9 cellular contexts compared by ENCODE assay signal in genomic region chr18:54805571-54806334, GRCh38. TPM values are rescaled to one million over a fixed set of nuclear protein-coding genes. Genes with fewer than 3 reads are reported as not detected.
DNase-seq lines count a peak whose midpoint lies in the region; ATAC-seq and TF ChIP-seq lines count a peak whose summit lies in the region.
"Had no signal": no experiment of that assay in that cellular context is flagged by ENCODE, and none has a peak within 500 bp of the region (broad histone marks: within the 10 kb centered on the region; RNA-seq: fewer than 3 reads in every experiment).

No MANE protein-coding gene starts in this region.

- H3K27ac Mint-ChIP-seq in nephron progenitor cell = no peak overlapping the region

- intact Hi-C loops in head of caudate nucleus (cut with DNase I) = no loop called here

- DNase-seq in ELR (ENCODE audit: low read depth) (peak; percentile 92), NOMO-1 (lab: John Stamatoyannopoulos, UW; ENCODE audit: unreplicated experiment in 2 of 2) (peak; percentile 85 to 95), choroid plexus epithelial cell (ENCODE audit: low read depth) (peak; percentile 96), non-pigmented ciliary epithelial cell (ENCODE audit: low read depth) (peak; percentile 79), NCI-H2171 (lab: John Stamatoyannopoulos, UW) (no peak), head of caudate nucleus (no peak), nephron progenitor cell (no peak)
- DNase-seq: NCI-H69 had no signal

- no peak for ATAC-seq in esophagus mucosa

- H3K9me3 Mint-ChIP-seq in nephron progenitor cell = no peaks in the 10 kb centered on the region

- H3K4me1 Mint-ChIP-seq in nephron progenitor cell = no peaks in the 10 kb centered on the region

- peaks cover 3% of the 10 kb centered on the region for H3K27me3 Mint-ChIP-seq in nephron progenitor cell (ENCODE audit: low read depth, poor library complexity)

- no peak overlapping the region for H3K4me3 ChIP-seq in choroid plexus epithelial cell (ENCODE audit: low read depth, low read length)

- H3K36me3 Mint-ChIP-seq in nephron progenitor cell (ENCODE audit: low read depth) = no peaks in the 10 kb centered on the region

- TF ChIP-seq CTCF in choroid plexus epithelial cell (conservative IDR thresholded peaks at IDR 0.05; ENCODE audit: low read depth, low read length) = no peak
- no peak for TF ChIP-seq CTCF in nephron progenitor cell (IDR thresholded peaks at IDR 0.05)

- no peak overlapping the region for H3K4me3 Mint-ChIP-seq in nephron progenitor cell

RNA-seq across cellular contexts. Expression of gene RAB27B, which starts 22.5 kb away (rescaled TPM):
- 35.3 TPM for total RNA-seq in esophagus mucosa

Comparison
In these comparisons a context has a peak if more than half of its experiments do, and no peak if none do; other contexts are left out.
1. DNase-seq: peak in ELR (single experiment), NOMO-1 (2 of 2), choroid plexus epithelial cell (single experiment) and non-pigmented ciliary epithelial cell (single experiment); none in NCI-H2171 (single experiment), head of caudate nucleus (0 of 42) and nephron progenitor cell (single experiment).